Comparison of ENCODE assay signal across 9 cellular contexts in the genomic region with DNA sequence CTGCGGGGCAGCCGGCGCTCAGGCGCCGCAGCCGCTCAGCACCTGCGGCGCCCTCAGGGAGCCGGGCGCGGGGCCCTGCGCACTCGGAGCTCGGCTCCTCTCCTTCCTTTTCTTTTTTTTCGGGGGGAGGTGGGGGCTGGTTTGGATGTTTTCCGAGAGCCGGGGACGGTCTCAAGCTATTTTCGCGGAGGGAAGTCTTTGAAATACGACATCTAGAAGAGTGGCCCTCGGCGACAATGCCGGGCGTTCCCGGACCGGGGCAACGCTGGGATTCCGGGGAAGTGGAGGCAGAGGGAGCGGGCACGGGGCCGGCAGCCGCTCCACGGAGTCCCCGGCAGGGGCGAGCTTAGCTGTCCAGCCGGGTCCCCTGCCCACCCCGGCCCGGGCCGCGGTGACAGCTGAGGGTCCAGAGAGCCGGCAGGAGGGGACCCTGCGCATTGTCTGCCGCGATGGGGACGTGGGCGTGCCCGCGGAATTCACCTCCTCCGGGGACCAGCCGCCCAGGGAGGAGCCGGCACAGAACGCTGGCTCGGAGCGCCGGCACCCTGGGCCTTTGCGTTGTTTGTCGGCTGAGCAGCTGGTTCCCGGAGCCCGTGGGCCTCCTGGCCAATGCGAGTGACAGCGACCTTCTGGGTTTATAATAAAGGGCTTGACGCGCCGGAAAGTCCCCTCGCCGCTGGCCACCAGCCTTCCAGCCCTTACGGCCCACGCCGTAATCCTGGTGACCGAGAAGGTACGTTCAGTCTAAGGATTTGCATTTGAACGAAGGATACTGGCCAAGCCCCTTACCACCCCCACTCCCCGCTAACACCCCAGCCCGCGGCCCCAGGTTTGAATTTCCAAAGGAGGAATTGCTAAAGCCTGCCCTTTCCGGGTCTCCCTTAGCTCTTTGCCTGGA. TPM values are rescaled to one million over a fixed set of nuclear protein-coding genes. Genes with fewer than 3 reads are reported as not detected.
DNase-seq lines count a peak whose midpoint lies in the region; ATAC-seq, FAIRE-seq and TF ChIP-seq lines count a peak whose summit lies in the region.
"Had no signal": no experiment of that assay in that cellular context is flagged by ENCODE, and none has a peak within 500 bp of the region (broad histone marks: within the 10 kb centered on the region; RNA-seq: fewer than 3 reads in every experiment).

No MANE protein-coding gene starts in this region.

- H3K27me3 ChIP-seq in SU-DHL-6 (ENCODE audit: low read length) (no peaks in the 10 kb centered on the region), astrocyte (ENCODE audit: insufficient read depth, low read length) (no peaks in the 10 kb centered on the region)

- peak; percentile 52 for ATAC-seq in HG03280 (IDR thresholded peaks at IDR 0.05; ENCODE audit: unreplicated experiment)

- H3K36me3 ChIP-seq in SU-DHL-6 (ENCODE audit: low read length) = no peaks in the 10 kb centered on the region
- no peaks in the 10 kb centered on the region for H3K36me3 ChIP-seq in astrocyte (ENCODE audit: insufficient read depth, low read length)

- peak overlapping the region; percentile 85 for H3K4me3 Mint-ChIP-seq in astrocyte (ENCODE audit: unreplicated experiment)

- H3K9me3 Mint-ChIP-seq in astrocyte (ENCODE audit: unreplicated experiment) = no peaks in the 10 kb centered on the region

- H4K20me1 ChIP-seq in SU-DHL-6 (ENCODE audit: low read depth, low read length) (no peaks in the 10 kb centered on the region), astrocyte (ENCODE audit: insufficient read depth, low read length) (peaks cover 4% of the 10 kb centered on the region)

- peak overlapping the region; percentile 68 for H3K27ac ChIP-seq in SU-DHL-6 (ENCODE audit: low read depth, low read length)
- H3K27ac ChIP-seq in astrocyte (ENCODE audit: low read depth, low read length) = no peak overlapping the region

- H3K9me3 ChIP-seq in SU-DHL-6 (ENCODE audit: insufficient read depth, low read length) (no peaks in the 10 kb centered on the region), astrocyte (ENCODE audit: insufficient read depth, low read depth, low read length) (no peaks in the 10 kb centered on the region)

- H3K4me2 ChIP-seq in SU-DHL-6 (ENCODE audit: low read depth, low read length, poor library complexity, severe bottlenecking) (peak overlapping the region; percentile 93), astrocyte (ENCODE audit: low read length) (peak overlapping the region; percentile 88)

- DNase-seq in DMS153 treated with DMSO at 0.1 percent for 48 hours (lab: John Stamatoyannopoulos, UW; ENCODE audit: unreplicated experiment) (peak; percentile 22), DMS153 (lab: John Stamatoyannopoulos, UW) (no peak), astrocyte (ENCODE audit: low read depth) (no peak), iPS-NIHi11 (ENCODE audit: low spot score) (peak; percentile 70), COLO829 (ENCODE audit: low spot score) (no peak)
- DNase-seq in stimulated activated CD4-positive, alpha-beta T cell treated with anti-CD3 and anti-CD28 coated beads, Interleukin-15, amount 100 ng/mL, for 48 hours (ENCODE audit: low read depth in 2 of 2) = peak; percentile 22 to 53

- peaks cover 28% of the 10 kb centered on the region for H3K4me1 ChIP-seq in astrocyte (ENCODE audit: insufficient read depth, low read length)

- peaks cover 19% of the 10 kb centered on the region; the same call in 1 of the 2 replicates for H3K79me2 ChIP-seq in SU-DHL-6 (ENCODE audit: insufficient read depth, low read length)
- H3K79me2 ChIP-seq in astrocyte (ENCODE audit: insufficient read depth, low read length) = no peaks in the 10 kb centered on the region

- H3F3A ChIP-seq in SU-DHL-6 (ENCODE audit: insufficient read depth) = peaks cover 13% of the 10 kb centered on the region

- H3K27ac Mint-ChIP-seq in astrocyte (ENCODE audit: unreplicated experiment) = peak overlapping the region; percentile 82

- peaks cover 6% of the 10 kb centered on the region for H3K27me3 Mint-ChIP-seq in astrocyte (ENCODE audit: low read depth, unreplicated experiment)

- FAIRE-seq in astrocyte (lab: Jason Lieb, UNC) = no peak

- H3K4me3 ChIP-seq in SU-DHL-6 (ENCODE audit: insufficient read depth, low read length, poor library complexity, severe bottlenecking) = peak overlapping the region; percentile 94
- peak overlapping the region; percentile 63 for H3K4me3 ChIP-seq in astrocyte (ENCODE audit: insufficient read depth, low read depth, low read length)

- H3K9me2 ChIP-seq in SU-DHL-6 (replicated peaks; ENCODE audit: insufficient read depth, low read length) = no peaks in the 10 kb centered on the region

- H3K9ac ChIP-seq in SU-DHL-6 (ENCODE audit: low read length) = peak overlapping the region; percentile 94
- H3K9ac ChIP-seq in astrocyte (ENCODE audit: low read length) = peak overlapping the region; percentile 55

- no peaks in the 10 kb centered on the region for H3K36me3 Mint-ChIP-seq in astrocyte (ENCODE audit: low read depth, unreplicated experiment)

- H2AFZ ChIP-seq in SU-DHL-6 (ENCODE audit: low read depth, low read length, severe bottlenecking) (peak overlapping the region; percentile 78), astrocyte (ENCODE audit: low read depth, low read length) (peak overlapping the region; percentile 80)

- TF ChIP-seq CTCF in SU-DHL-6 (IDR thresholded peaks at IDR 0.05; ENCODE audit: insufficient read depth, low read length, poor library complexity, severe bottlenecking) = no peak
- no peak for TF ChIP-seq CTCF in astrocyte (IDR thresholded peaks at IDR 0.05; ENCODE audit: insufficient read depth, low read depth, low read length)

- H3K4me1 Mint-ChIP-seq in astrocyte (ENCODE audit: low read depth, unreplicated experiment) = peaks cover 27% of the 10 kb centered on the region

RNA-seq across cellular contexts. Expression of a gene that starts 0.6 kb away (rescaled TPM):
- total RNA-seq in astrocyte = 5.8 and 6.9 TPM in 2 replicates
- total RNA-seq: myocyte had no signal

RNA-seq across cellular contexts. Expression of a gene that starts 18.2 kb away (rescaled TPM):
- total RNA-seq in astrocyte = 0.43 TPM in 1 of 2 replicates, not detected in the other
- total RNA-seq: myocyte had no signal

Comparison
In these comparisons a context has a peak if more than half of its experiments do, and no peak if none do; other contexts are left out.
1. DNase-seq: peak in DMS153 treated with DMSO at 0.1 percent for 48 hours (single experiment), iPS-NIHi11 (single experiment) and stimulated activated CD4-positive, alpha-beta T cell treated with anti-CD3 and anti-CD28 coated beads, Interleukin-15, amount 100 ng/mL, for 48 hours (2 of 2); none in DMS153 (single experiment), astrocyte (single experiment) and COLO829 (single experiment).